In the genomic region with DNA sequence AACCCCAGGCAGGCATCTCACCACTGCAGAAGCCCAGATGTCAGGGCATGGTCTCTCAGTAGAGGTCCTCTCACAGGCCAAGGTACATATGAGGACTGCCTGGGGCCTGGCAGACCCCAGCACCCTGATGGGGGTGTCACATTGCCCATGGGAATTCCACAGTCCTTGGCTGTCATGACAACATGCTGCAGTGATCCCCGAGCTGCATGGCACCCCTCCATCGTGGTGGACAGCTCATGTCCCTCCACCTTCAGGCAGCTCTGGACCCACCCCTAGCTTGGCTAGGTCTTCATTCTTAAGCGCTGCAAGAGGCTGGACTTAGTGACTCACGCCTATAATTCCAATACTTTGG, we compare ENCODE assay signal across 17 cellular contexts.
"Had no signal": no experiment of that assay in that cellular context is flagged by ENCODE, and none has a peak within 500 bp of the region (broad histone marks: within the 10 kb centered on the region; RNA-seq: fewer than 3 reads in every experiment).

No MANE protein-coding gene starts in this region.

- ATAC-seq: stimulated activated memory B cell treated with anti-CD40 and anti-IgM and Interleukin-4, amounts not matched to agents 10 μg/mL and 1 μg/mL and 100 μg/mL, for 72 hours had no signal

- H3K27ac Mint-ChIP-seq: activated CD4-positive, alpha-beta T cell treated with anti-CD3 and anti-CD28 coated beads, Interleukin-2, amount 10 ng/mL, durations not matched to agents 24 days and 14 days; stimulated activated memory B cell treated with anti-CD40 and anti-IgM and Interleukin-4, amounts not matched to agents 10 μg/mL and 1 μg/mL and 100 μg/mL, for 72 hours; T-helper 2 cell treated with Interferon-gamma antibody and Interleukin-4, amounts not matched to agents 5 μg/mL and 100 μg/mL, for 36 hours had no signal

- H3K9me3 Mint-ChIP-seq: activated CD4-positive, alpha-beta T cell treated with anti-CD3 and anti-CD28 coated beads, Interleukin-2, amount 10 ng/mL, durations not matched to agents 24 days and 14 days; mesothelial cell of epicardium; stimulated activated memory B cell treated with anti-CD40 and anti-IgM and Interleukin-4, amounts not matched to agents 10 μg/mL and 1 μg/mL and 100 μg/mL, for 72 hours; T-helper 2 cell treated with Interferon-gamma antibody and Interleukin-4, amounts not matched to agents 5 μg/mL and 100 μg/mL, for 36 hours had no signal

- H3K27me3 ChIP-seq: neutrophil, SJSA1, upper lobe of left lung had no signal

- H3K4me3 Mint-ChIP-seq: activated CD4-positive, alpha-beta T cell treated with anti-CD3 and anti-CD28 coated beads, Interleukin-2, amount 10 ng/mL, durations not matched to agents 24 days and 14 days; mesothelial cell of epicardium; stimulated activated memory B cell treated with anti-CD40 and anti-IgM and Interleukin-4, amounts not matched to agents 10 μg/mL and 1 μg/mL and 100 μg/mL, for 72 hours; T-helper 2 cell treated with Interferon-gamma antibody and Interleukin-4, amounts not matched to agents 5 μg/mL and 100 μg/mL, for 36 hours had no signal

- H3K27ac ChIP-seq: neutrophil, SJSA1 had no signal

- H3K4me3 ChIP-seq: coronary artery, SJSA1, upper lobe of left lung had no signal

- H3K9me3 ChIP-seq: neutrophil, SJSA1, upper lobe of left lung had no signal

- H3K27me3 Mint-ChIP-seq: activated CD4-positive, alpha-beta T cell treated with anti-CD3 and anti-CD28 coated beads, Interleukin-2, amount 10 ng/mL, durations not matched to agents 24 days and 14 days; stimulated activated memory B cell treated with anti-CD40 and anti-IgM and Interleukin-4, amounts not matched to agents 10 μg/mL and 1 μg/mL and 100 μg/mL, for 72 hours had no signal

- DNase-seq: activated CD4-positive, alpha-beta T cell treated with anti-CD3 and anti-CD28 coated beads, Interleukin-2, amount 10 ng/mL, durations not matched to agents 24 days and 14 days; activated CD4-positive, CD25-positive, alpha-beta regulatory T cell; activated CD8-positive, alpha-beta memory T cell treated with anti-CD3 and anti-CD28 coated beads for 24 hours; activated naive CD4-positive, alpha-beta T cell; effector CD8-positive, alpha-beta T cell; foreskin fibroblast; glutamatergic neuron; hypothalamus; kidney glomerular epithelial cell; stimulated activated CD4-positive, alpha-beta T cell treated with anti-CD3 and anti-CD28 coated beads, Interleukin-2, amount 100 ng/mL, for 48 hours had no signal
